ENCODE assay signal across 8 cellular contexts in the genomic region with DNA sequence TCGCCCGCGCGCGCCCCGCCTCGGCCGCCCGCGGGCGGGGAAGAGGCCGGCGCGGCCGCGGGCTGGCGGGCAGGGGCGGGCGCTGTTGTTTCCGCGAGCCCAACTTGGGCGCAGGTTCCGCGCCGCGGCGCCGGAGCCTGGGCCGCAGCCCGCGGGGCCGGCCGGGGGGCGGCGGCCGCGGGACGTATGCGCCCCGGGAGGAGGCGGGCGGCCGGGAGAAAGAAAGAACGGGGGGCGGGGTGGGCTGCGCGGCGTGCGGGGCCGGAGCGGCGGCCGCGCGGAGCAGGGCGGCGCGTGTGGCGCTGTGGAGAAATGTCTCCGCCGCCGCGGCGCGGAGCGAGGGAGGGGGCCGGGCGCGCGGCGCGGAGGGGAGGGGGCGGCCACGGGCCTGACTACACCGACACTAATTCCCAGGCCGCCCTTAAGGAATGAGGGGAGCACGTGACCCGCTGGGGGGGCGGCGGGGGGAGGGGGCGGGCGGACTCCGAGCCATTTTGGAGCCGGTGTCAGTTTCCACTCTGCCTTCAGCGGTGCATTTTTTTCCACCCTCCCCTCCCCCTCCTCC. TPM values are rescaled to one million over a fixed set of nuclear protein-coding genes. Genes with fewer than 3 reads are reported as not detected.
DNase-seq lines count a peak whose midpoint lies in the region; ATAC-seq and TF ChIP-seq lines count a peak whose summit lies in the region.

A gene (plus strand): TSS at position 509 of the 565 bp plus-strand sequence. CDS start 5,351 bp downstream, outside the sequence.

- no peaks in the 10 kb centered on the region for H3K9me3 Mint-ChIP-seq in activated T-helper 1 cell treated with anti-CD3 and anti-CD28 coated beads, Interleukin-12 subunit alpha, Interleukin-12 subunit beta, Interleukin-2, Interleukin-4 antibody, amounts not matched to agents 30 ng/mL and 10 ng/mL and 1 ng/mL, durations not matched to agents 14 hours and 24 hours and 36 hours

- peaks cover 65% of the 10 kb centered on the region for H3K4me1 Mint-ChIP-seq in activated T-helper 1 cell treated with anti-CD3 and anti-CD28 coated beads, Interleukin-12 subunit alpha, Interleukin-12 subunit beta, Interleukin-2, Interleukin-4 antibody, amounts not matched to agents 30 ng/mL and 10 ng/mL and 1 ng/mL, durations not matched to agents 14 hours and 24 hours and 36 hours (ENCODE audit: low read depth)

- intact Hi-C loops in activated T-helper 1 cell treated with anti-CD3 and anti-CD28 coated beads, Interleukin-12 subunit alpha, Interleukin-12 subunit beta, Interleukin-2, Interleukin-4 antibody, amounts not matched to agents 30 ng/mL and 10 ng/mL and 1 ng/mL, durations not matched to agents 14 hours and 24 hours and 36 hours (cut with micrococcal nuclease): loop anchor here (1.0 to 5.0 kb wide), 4 partner anchors 73 to 788 kb away; a partner anchor contains a TSS

- peaks cover 26% of the 10 kb centered on the region for H3K36me3 Mint-ChIP-seq in activated T-helper 1 cell treated with anti-CD3 and anti-CD28 coated beads, Interleukin-12 subunit alpha, Interleukin-12 subunit beta, Interleukin-2, Interleukin-4 antibody, amounts not matched to agents 30 ng/mL and 10 ng/mL and 1 ng/mL, durations not matched to agents 14 hours and 24 hours and 36 hours (ENCODE audit: low read depth)

- H3K36me3 ChIP-seq in NT2/D1 (ENCODE audit: insufficient read depth, insufficient read length, low read length) (no peaks in the 10 kb centered on the region), subcutaneous abdominal adipose tissue (ENCODE audit: control insufficient read depth in 5 of 5, insufficient read depth in 5 of 5, low read length in 5 of 5) (no peaks in the 10 kb centered on the region)

- no peaks in the 10 kb centered on the region for H3K9me3 ChIP-seq in NT2/D1 (ENCODE audit: insufficient read depth, low read length)
- H3K9me3 ChIP-seq in subcutaneous abdominal adipose tissue (ENCODE audit: control insufficient read depth in 5 of 5, low read length in 5 of 5): no peaks in the 10 kb centered on the region

- peak; percentile 12 for ATAC-seq in HG03439 (IDR thresholded peaks at IDR 0.05; ENCODE audit: unreplicated experiment)

- peak within 1 kb of the TSS; percentile 90 for H3K4me3 Mint-ChIP-seq in activated T-helper 1 cell treated with anti-CD3 and anti-CD28 coated beads, Interleukin-12 subunit alpha, Interleukin-12 subunit beta, Interleukin-2, Interleukin-4 antibody, amounts not matched to agents 30 ng/mL and 10 ng/mL and 1 ng/mL, durations not matched to agents 14 hours and 24 hours and 36 hours

- H3K27ac ChIP-seq in subcutaneous abdominal adipose tissue (ENCODE audit: low read depth, low read length): peak within 1 kb of the TSS; percentile 82

- H3K4me1 ChIP-seq in NT2/D1 (ENCODE audit: insufficient read depth, insufficient read length): no peaks in the 10 kb centered on the region
- peaks cover 3 to 55% (median 45%) of the 10 kb centered on the region in 5 donors for H3K4me1 ChIP-seq in subcutaneous abdominal adipose tissue (ENCODE audit: control insufficient read depth in 5 of 5, insufficient read depth in 5 of 5, low read length in 5 of 5)

- peak within 1 kb of the TSS; percentile 77 for H3K9ac ChIP-seq in NT2/D1 (ENCODE audit: insufficient read length, low read depth)
- H3K9ac ChIP-seq in subcutaneous abdominal adipose tissue (ENCODE audit: low read length in 5 of 5): peak within 1 kb of the TSS; percentile 11 to 85 (median 79)

- DNase-seq in SIG-M5 treated with dmso at 0.1 percent for 504 hours (lab: John Stamatoyannopoulos, UW; ENCODE audit: unreplicated experiment) (peak; percentile 65), SIG-M5 (lab: John Stamatoyannopoulos, UW) (no peak), NT2/D1 (ENCODE audit: low read depth, low spot score) (no peak), erythroblast (lab: John Stamatoyannopoulos, UW) (peak; percentile 84 to 89), midbrain (lab: John Stamatoyannopoulos, UW) (peak; percentile 57)
- peak; percentile 53 for DNase-seq in activated T-helper 1 cell treated with anti-CD3 and anti-CD28 coated beads, Interleukin-12 subunit alpha, Interleukin-12 subunit beta, Interleukin-2, Interleukin-4 antibody, amounts not matched to agents 30 ng/mL and 10 ng/mL and 1 ng/mL, durations not matched to agents 14 hours and 24 hours and 36 hours (ENCODE audit: low spot score)

- TF ChIP-seq POLR2A in erythroblast (IDR thresholded peaks at IDR 0.05; ENCODE audit: low read length): no peak

- H3K27ac Mint-ChIP-seq in activated T-helper 1 cell treated with anti-CD3 and anti-CD28 coated beads, Interleukin-12 subunit alpha, Interleukin-12 subunit beta, Interleukin-2, Interleukin-4 antibody, amounts not matched to agents 30 ng/mL and 10 ng/mL and 1 ng/mL, durations not matched to agents 14 hours and 24 hours and 36 hours: peak within 1 kb of the TSS; percentile 96

- peaks cover 28% of the 10 kb centered on the region for H3K27me3 Mint-ChIP-seq in activated T-helper 1 cell treated with anti-CD3 and anti-CD28 coated beads, Interleukin-12 subunit alpha, Interleukin-12 subunit beta, Interleukin-2, Interleukin-4 antibody, amounts not matched to agents 30 ng/mL and 10 ng/mL and 1 ng/mL, durations not matched to agents 14 hours and 24 hours and 36 hours (ENCODE audit: insufficient read depth)

- H3K4me3 ChIP-seq in NT2/D1 (ENCODE audit: insufficient read length, low read depth) (peak within 1 kb of the TSS; percentile 51), subcutaneous abdominal adipose tissue (ENCODE audit: low read depth in 1 of 5, low read length in 5 of 5) (peak within 1 kb of the TSS; percentile 66 to 90 (median 79))

- H3K27me3 ChIP-seq in NT2/D1 (ENCODE audit: insufficient read depth, insufficient read length) (peaks cover 75% of the 10 kb centered on the region), subcutaneous abdominal adipose tissue (ENCODE audit: control insufficient read depth in 5 of 5, insufficient read depth in 4 of 5, low read length in 5 of 5) (peaks cover 0 to 18% (median 2%) of the 10 kb centered on the region in 5 donors)

RNA-seq across cellular contexts. Expression of the gene that starts here (rescaled TPM):
- total RNA-seq in activated T-helper 1 cell treated with anti-CD3 and anti-CD28 coated beads, Interleukin-12 subunit alpha, Interleukin-12 subunit beta, Interleukin-2, Interleukin-4 antibody, amounts not matched to agents 30 ng/mL and 10 ng/mL and 1 ng/mL, durations not matched to agents 14 hours and 24 hours and 36 hours: 59.3 and 66.5 TPM in 2 replicates

Comparison
In these comparisons a context has a peak if more than half of its experiments do, and no peak if none do; other contexts are left out.
1. DNase-seq: peak in SIG-M5 treated with dmso at 0.1 percent for 504 hours (single experiment), activated T-helper 1 cell treated with anti-CD3 and anti-CD28 coated beads, Interleukin-12 subunit alpha, Interleukin-12 subunit beta, Interleukin-2, Interleukin-4 antibody, amounts not matched to agents 30 ng/mL and 10 ng/mL and 1 ng/mL, durations not matched to agents 14 hours and 24 hours and 36 hours (single experiment), erythroblast (2 of 2) and midbrain (single experiment); none in SIG-M5 (single experiment) and NT2/D1 (single experiment).